1 cellular context compared by ENCODE assay signal in genomic region chr18:53468173-53468572, GRCh38.
TF ChIP-seq lines count a peak whose summit lies in the region.

No MANE protein-coding gene starts in this region.

TF ChIP-seq in HEK293, 187 proteins besides CTCF, POLR2A, EP300 and RAD21 (continued from another document):
- peak; percentile 46; the same call in 1 of the 2 replicates for TF ChIP-seq ZNF518A (tag by site-specific recombination; conservative IDR thresholded peaks at IDR 0.05; ENCODE audit: low read depth)
